ENCODE assay signal across 34 cellular contexts in genomic region chr2:188957646-188958045, GRCh38. TPM values are rescaled to one million over a fixed set of nuclear protein-coding genes. Genes with fewer than 3 reads are reported as not detected.
"Had no signal": no experiment of that assay in that cellular context is flagged by ENCODE, and none has a peak within 500 bp of the region (broad histone marks: within the 10 kb centered on the region; RNA-seq: fewer than 3 reads in every experiment).

No MANE protein-coding gene starts in this region.

- H3K36me3 ChIP-seq: adrenal gland, ascending aorta, breast epithelium, esophagus squamous epithelium, gastroesophageal sphincter, heart right ventricle had no signal

- H3K4me1 Mint-ChIP-seq: activated CD8-positive, alpha-beta memory T cell treated with anti-CD3 and anti-CD28 coated beads, Interleukin-2, amount 10 ng/mL, durations not matched to agents 7 days and 5 days; activated naive CD4-positive, alpha-beta T cell treated with anti-CD3 and anti-CD28 coated beads, Interleukin-2, amount 50 U/mL, for 24 hours; brain; central memory CD8-positive, alpha-beta T cell had no signal

- H3K4me3 Mint-ChIP-seq: activated CD4-positive, alpha-beta memory T cell treated with anti-CD3 and anti-CD28 coated beads for 36 hours; activated CD4-positive, alpha-beta T cell treated with anti-CD3 and anti-CD28 coated beads for 36 hours; activated CD4-positive, alpha-beta T cell treated with anti-CD3 and anti-CD28 coated beads, Interleukin-2, amount 10 ng/mL, durations not matched to agents 24 days and 14 days; activated CD8-positive, alpha-beta memory T cell treated with anti-CD3 and anti-CD28 coated beads, Interleukin-2, amount 10 ng/mL, durations not matched to agents 7 days and 5 days; activated CD8-positive, alpha-beta T cell treated with anti-CD3 and anti-CD28 coated beads, Interleukin-2, amount 10 ng/mL, durations not matched to agents 7 days and 5 days; activated naive CD4-positive, alpha-beta T cell treated with anti-CD3 and anti-CD28 coated beads for 36 hours; activated naive CD4-positive, alpha-beta T cell treated with anti-CD3 and anti-CD28 coated beads, Interleukin-2, amount 50 U/mL, for 24 hours; activated naive CD8-positive, alpha-beta T cell treated with anti-CD3 and anti-CD28 coated beads for 36 hours; activated naive CD8-positive, alpha-beta T cell treated with anti-CD3 and anti-CD28 coated beads, Interleukin-2, amount 50 U/mL, for 24 hours; activated T-helper 1 cell treated with anti-CD3 and anti-CD28 coated beads, Interleukin-12 subunit alpha, Interleukin-12 subunit beta, Interleukin-2, Interleukin-4 antibody, amounts not matched to agents 30 ng/mL and 10 ng/mL and 1 ng/mL, durations not matched to agents 14 hours and 24 hours and 36 hours; brain; central memory CD8-positive, alpha-beta T cell; effector memory CD8-positive, alpha-beta T cell had no signal

- H3K9me3 ChIP-seq: adrenal gland, ascending aorta, breast epithelium, esophagus squamous epithelium, gastroesophageal sphincter had no signal

- H3K27ac Mint-ChIP-seq: activated CD4-positive, alpha-beta memory T cell treated with anti-CD3 and anti-CD28 coated beads for 36 hours; activated CD4-positive, alpha-beta T cell treated with anti-CD3 and anti-CD28 coated beads for 36 hours; activated CD4-positive, alpha-beta T cell treated with anti-CD3 and anti-CD28 coated beads, Interleukin-2, amount 10 ng/mL, durations not matched to agents 24 days and 14 days; activated CD8-positive, alpha-beta memory T cell treated with anti-CD3 and anti-CD28 coated beads, Interleukin-2, amount 10 ng/mL, durations not matched to agents 7 days and 5 days; activated CD8-positive, alpha-beta T cell treated with anti-CD3 and anti-CD28 coated beads, Interleukin-2, amount 10 ng/mL, durations not matched to agents 7 days and 5 days; activated naive CD4-positive, alpha-beta T cell treated with anti-CD3 and anti-CD28 coated beads for 36 hours; activated naive CD4-positive, alpha-beta T cell treated with anti-CD3 and anti-CD28 coated beads, Interleukin-2, amount 50 U/mL, for 24 hours; activated naive CD8-positive, alpha-beta T cell treated with anti-CD3 and anti-CD28 coated beads, Interleukin-2, amount 50 U/mL, for 24 hours; activated T-helper 1 cell treated with anti-CD3 and anti-CD28 coated beads, Interleukin-12 subunit alpha, Interleukin-12 subunit beta, Interleukin-2, Interleukin-4 antibody, amounts not matched to agents 30 ng/mL and 10 ng/mL and 1 ng/mL, durations not matched to agents 14 hours and 24 hours and 36 hours; activated T-helper 2 cell treated with anti-CD3 and anti-CD28 coated beads, Interferon-gamma antibody, Interleukin-2, Interleukin-4, amounts not matched to agents 10 μg/mL and 5 μg/mL and 100 μg/mL, durations not matched to agents 14 hours and 24 hours and 36 hours; brain; effector memory CD8-positive, alpha-beta T cell had no signal

- H3K79me2 ChIP-seq: hepatocyte had no signal

- ATAC-seq: activated CD4-positive, alpha-beta T cell treated with anti-CD3 and anti-CD28 coated beads for 36 hours; activated CD8-positive, alpha-beta memory T cell treated with anti-CD3 and anti-CD28 coated beads, Interleukin-2, amount 10 ng/mL, durations not matched to agents 7 days and 5 days; activated CD8-positive, alpha-beta T cell treated with anti-CD3 and anti-CD28 coated beads, Interleukin-2, amount 10 ng/mL, durations not matched to agents 7 days and 5 days; activated naive CD8-positive, alpha-beta T cell treated with anti-CD3 and anti-CD28 coated beads, Interleukin-2, amount 50 U/mL, for 24 hours; effector memory CD8-positive, alpha-beta T cell; gastroesophageal sphincter; heart right ventricle had no signal

- DNase-seq: activated CD4-positive, alpha-beta memory T cell treated with anti-CD3 and anti-CD28 coated beads for 36 hours; activated CD4-positive, alpha-beta T cell treated with anti-CD3 and anti-CD28 coated beads for 36 hours; activated CD4-positive, alpha-beta T cell treated with anti-CD3 and anti-CD28 coated beads, Interleukin-2, amount 10 ng/mL, durations not matched to agents 24 days and 14 days; activated CD4-positive, CD25-positive, alpha-beta regulatory T cell; activated CD4-positive, CD25-positive, alpha-beta regulatory T cell treated with anti-CD3 and anti-CD28 coated beads, Interleukin-2, amount 50 U/mL, for 72 hours; activated CD8-positive, alpha-beta memory T cell treated with anti-CD3 and anti-CD28 coated beads, Interleukin-2, amount 10 ng/mL, durations not matched to agents 7 days and 5 days; activated CD8-positive, alpha-beta memory T cell treated with anti-CD3 and anti-CD28 coated beads, Interleukin-2, amount 50 U/mL, for 4 hours; activated CD8-positive, alpha-beta T cell treated with anti-CD3 and anti-CD28 coated beads, Interleukin-2, amount 10 ng/mL, durations not matched to agents 7 days and 5 days; activated effector memory CD4-positive, alpha-beta T cell treated with anti-CD3 and anti-CD28 coated beads, Interleukin-2, amount 50 U/mL, for 16 hours; activated naive CD4-positive, alpha-beta T cell treated with anti-CD3 and anti-CD28 coated beads for 36 hours; activated naive CD8-positive, alpha-beta T cell treated with anti-CD3 and anti-CD28 coated beads for 36 hours; activated naive CD8-positive, alpha-beta T cell treated with anti-CD3 and anti-CD28 coated beads, Interleukin-2, amount 50 U/mL, for 24 hours; activated T-cell treated with anti-CD3 and anti-CD28 coated beads, Interleukin-2, amount 50 U/mL, for 1 hour; activated T-cell treated with anti-CD3 and anti-CD28 coated beads, Interleukin-2, amount 50 U/mL, for 48 hours; adrenal gland; cortex of kidney; dermis blood vessel endothelial cell; effector CD4-positive, alpha-beta T cell; effector memory CD8-positive, alpha-beta T cell; esophagus squamous epithelium; foreskin melanocyte; heart right ventricle; T-helper 2 cell had no signal

- H3K4me2 ChIP-seq: hepatocyte had no signal

- H3K27me3 Mint-ChIP-seq: activated CD4-positive, alpha-beta T cell treated with anti-CD3 and anti-CD28 coated beads, Interleukin-2, amount 10 ng/mL, durations not matched to agents 24 days and 14 days; activated CD8-positive, alpha-beta memory T cell treated with anti-CD3 and anti-CD28 coated beads, Interleukin-2, amount 10 ng/mL, durations not matched to agents 7 days and 5 days; central memory CD8-positive, alpha-beta T cell; effector memory CD8-positive, alpha-beta T cell had no signal

- H3K4me3 ChIP-seq: adrenal gland, ascending aorta, breast epithelium, esophagus squamous epithelium, gastroesophageal sphincter, heart right ventricle, hepatocyte had no signal

- H3K4me1 ChIP-seq: adrenal gland, ascending aorta, breast epithelium, esophagus squamous epithelium, gastroesophageal sphincter, heart right ventricle had no signal

- H3K27me3 ChIP-seq: adrenal gland, ascending aorta, breast epithelium, esophagus squamous epithelium, gastroesophageal sphincter, heart right ventricle, hepatocyte had no signal

- H2AFZ ChIP-seq: hepatocyte had no signal

- H3K27ac ChIP-seq: adrenal gland, ascending aorta, breast epithelium, epithelial cell of prostate, esophagus squamous epithelium, gastroesophageal sphincter, heart right ventricle, hepatocyte had no signal

- H3K9me3 Mint-ChIP-seq: activated CD4-positive, alpha-beta T cell treated with anti-CD3 and anti-CD28 coated beads, Interleukin-2, amount 10 ng/mL, durations not matched to agents 24 days and 14 days; activated naive CD4-positive, alpha-beta T cell treated with anti-CD3 and anti-CD28 coated beads for 36 hours; activated T-helper 1 cell treated with anti-CD3 and anti-CD28 coated beads, Interleukin-12 subunit alpha, Interleukin-12 subunit beta, Interleukin-2, Interleukin-4 antibody, amounts not matched to agents 30 ng/mL and 10 ng/mL and 1 ng/mL, durations not matched to agents 14 hours and 24 hours and 36 hours had no signal

RNA-seq across cellular contexts. Expression of gene COL3A1, which starts 16.5 kb away (rescaled TPM):
- total RNA-seq: activated CD4-positive, alpha-beta memory T cell treated with anti-CD3 and anti-CD28 coated beads for 36 hours; activated CD4-positive, alpha-beta T cell treated with anti-CD3 and anti-CD28 coated beads, Interleukin-2, amount 10 ng/mL, durations not matched to agents 24 days and 14 days; activated CD8-positive, alpha-beta T cell treated with anti-CD3 and anti-CD28 coated beads, Interleukin-2, amount 10 ng/mL, durations not matched to agents 7 days and 5 days; activated naive CD4-positive, alpha-beta T cell treated with anti-CD3 and anti-CD28 coated beads for 36 hours; activated naive CD8-positive, alpha-beta T cell treated with anti-CD3 and anti-CD28 coated beads for 36 hours; T-helper 1 cell treated with Interleukin-12 subunit alpha and Interleukin-12 subunit beta and Interleukin-4 antibody, amounts not matched to agents 30 ng/mL and 1 ng/mL, for 36 hours had no signal
